Comparison of ENCODE assay signal across 8 cellular contexts in genomic region chr1:226633541-226634155, GRCh38.
A peak's percentile ranks its signal among the peaks of the same experiment; 100 is the strongest.
DNase-seq lines count a peak whose midpoint lies in the region; ATAC-seq, FAIRE-seq and TF ChIP-seq lines count a peak whose summit lies in the region.

No MANE protein-coding gene starts in this region.

- TF ChIP-seq RAD21 in HCT116 (IDR thresholded peaks at IDR 0.05; ENCODE audit: low read depth) = no peak

- WGBS in pancreas, 2 donors = 50 to 57% methylated on average over 6 of the region's 6 CpGs

- H3K27ac ChIP-seq in HCT116 (ENCODE audit: low read depth, low read length) (no peak overlapping the region), pancreas (no peak overlapping the region)

- no peak for FAIRE-seq in pancreas (lab: Jason Lieb, UNC)

- BruUV-seq in HCT116 (replicated peaks; lab: Mats Ljungman, UMichigan) = no TSS peak

- H4K20me1 ChIP-seq in HCT116 (ENCODE audit: insufficient read depth) = no peaks in the 10 kb centered on the region

- H3K36me3 ChIP-seq in HCT116 (ENCODE audit: control insufficient read depth in 1 of 2, insufficient read depth in 2 of 2, low read length in 2 of 2) (no peaks in the 10 kb centered on the region), pancreas (peaks cover 0 to 6% (median 0%) of the 10 kb centered on the region in 3 donors)

- H3K36me3 Mint-ChIP-seq in activated T-helper 2 cell treated with anti-CD3 and anti-CD28 coated beads, Interferon-gamma antibody, Interleukin-2, Interleukin-4, amounts not matched to agents 10 μg/mL and 5 μg/mL and 100 μg/mL, durations not matched to agents 14 hours and 24 hours and 36 hours (ENCODE audit: low read depth) = peaks cover 53% of the 10 kb centered on the region

- no peak overlapping the region for H3K9ac ChIP-seq in HCT116 (ENCODE audit: low read length)

- H3K4me3 ChIP-seq in HCT116 (replicated peaks in 1 of 2; ENCODE audit: low read depth in 1 of 2, low read length in 2 of 2) = no peak overlapping the region
- H3K4me3 ChIP-seq in pancreas = no peak overlapping the region

- peak overlapping the region; percentile 54 for H3K27ac Mint-ChIP-seq in activated T-helper 2 cell treated with anti-CD3 and anti-CD28 coated beads, Interferon-gamma antibody, Interleukin-2, Interleukin-4, amounts not matched to agents 10 μg/mL and 5 μg/mL and 100 μg/mL, durations not matched to agents 14 hours and 24 hours and 36 hours

- H3K4me1 ChIP-seq in HCT116 (ENCODE audit: control insufficient read depth in 1 of 2, insufficient read depth in 2 of 2, low read length in 2 of 2) = peaks cover 7 to 18% of the 10 kb centered on the region in 2 experiments; a peak in 3 of 4 replicates
- H3K4me1 ChIP-seq in pancreas = no peaks in the 10 kb centered on the region

- TF ChIP-seq POLR2A in HCT116 (IDR thresholded peaks at IDR 0.05; ENCODE audit: borderline replicate concordance, extremely low read depth, insufficient read depth, insufficient read length) (no peak), erythroblast (IDR thresholded peaks at IDR 0.05; ENCODE audit: low read length) (no peak)

- intact Hi-C loops in HCT116 (cut with micrococcal nuclease) = loop anchor here (1.0 to 10.0 kb wide), 3 partner anchors 195 to 803 kb away; no protein-coding TSS in a partner anchor
- intact Hi-C loops in activated T-helper 2 cell treated with anti-CD3 and anti-CD28 coated beads, Interferon-gamma antibody, Interleukin-2, Interleukin-4, amounts not matched to agents 10 μg/mL and 5 μg/mL and 100 μg/mL, durations not matched to agents 14 hours and 24 hours and 36 hours (cut with micrococcal nuclease) = loop anchor here (1.0 to 2.0 kb wide), 5 partner anchors 21 to 195 kb away; partner anchors contain the start of gene ITPKB
- intact Hi-C loops in pancreas (cut with DNase I) = loop anchor here in 1 of 3 donors (10.0 kb wide), 1 partner anchor 191 kb away; no protein-coding TSS in a partner anchor

- TF ChIP-seq CTCF in HCT116 (IDR thresholded peaks at IDR 0.05 in 2 of 3, conservative IDR thresholded peaks at IDR 0.05 in 1 of 3; ENCODE audit: borderline replicate concordance in 1 of 3, insufficient read depth in 1 of 3, low read depth in 2 of 3, low read length in 2 of 3) = no peak
- no peak for TF ChIP-seq CTCF in pancreas (IDR thresholded peaks at IDR 0.05)

- no peak overlapping the region for H2AFZ ChIP-seq in HCT116 (ENCODE audit: low read depth, low read length, poor library complexity, severe bottlenecking)

- ATAC-seq in GM18498 (IDR thresholded peaks at IDR 0.05; ENCODE audit: unreplicated experiment) = peak; percentile 8
- ATAC-seq in HCT116 = peak; percentile 3; the same call in 1 of the 2 replicates
- ATAC-seq in pancreas = peak; percentile 6 to 44 (median 12)

- no peaks in the 10 kb centered on the region for H3K79me2 ChIP-seq in HCT116 (ENCODE audit: insufficient read depth, low read length)

- RAD21 ChIA-PET in HCT116 (lab: Charles Lee; ENCODE audit: low non-redundant PET in 1 of 2, low total read pairs in 2 of 2, uncharacterized antibody in 2 of 2, unreplicated experiment in 2 of 2) = interaction anchor here (0.6 to 2.0 kb wide), 2 partner anchors 54 to 194 kb away, joined by 3 to 4 read pairs; no protein-coding TSS in a partner anchor

- DNase-seq in HCT116 (ENCODE audit: low read depth, low spot score) (no peak), pancreas (peak in 1 of 6 donors; percentile 38), germinal center (ENCODE audit: low spot score) (no peak), erythroblast (lab: John Stamatoyannopoulos, UW) (no peak), SIG-M5 (lab: John Stamatoyannopoulos, UW) (no peak), EL (no peak)
- no peak for DNase-seq in activated T-helper 2 cell treated with anti-CD3 and anti-CD28 coated beads, Interferon-gamma antibody, Interleukin-2, Interleukin-4, amounts not matched to agents 10 μg/mL and 5 μg/mL and 100 μg/mL, durations not matched to agents 14 hours and 24 hours and 36 hours (ENCODE audit: low spot score)

- H3K9me3 ChIP-seq in HCT116 (ENCODE audit: control insufficient read depth in 1 of 2, insufficient read depth in 1 of 2, low read depth in 1 of 2, low read length in 2 of 2) (no peaks in the 10 kb centered on the region), pancreas (no peaks in the 10 kb centered on the region)

- no peak overlapping the region for H3K4me3 Mint-ChIP-seq in activated T-helper 2 cell treated with anti-CD3 and anti-CD28 coated beads, Interferon-gamma antibody, Interleukin-2, Interleukin-4, amounts not matched to agents 10 μg/mL and 5 μg/mL and 100 μg/mL, durations not matched to agents 14 hours and 24 hours and 36 hours (ENCODE audit: low read depth)

- H3K27me3 ChIP-seq in HCT116 (ENCODE audit: insufficient read depth, low read length) (0 out of 2 replicates have a peak, but pooled peaks cover 3% of the 10 kb centered on the region), pancreas (no peaks in the 10 kb centered on the region)

- CTCF ChIA-PET in HCT116 (lab: Charles Lee) = interaction anchor here (0.7 to 3.0 kb wide), 6 partner anchors 15 to 813 kb away, joined by 3 to 17 read pairs (median 4); no protein-coding TSS in a partner anchor

- POLR2A ChIA-PET in HCT116 (lab: Charles Lee) = interaction anchor here (1.0 kb wide), 1 partner anchor 194 kb away, joined by 3 read pairs; no protein-coding TSS in a partner anchor

- no peaks in the 10 kb centered on the region for H3K9me2 ChIP-seq in HCT116 (ENCODE audit: insufficient read depth)

- no peaks in the 10 kb centered on the region for H3K9me3 Mint-ChIP-seq in activated T-helper 2 cell treated with anti-CD3 and anti-CD28 coated beads, Interferon-gamma antibody, Interleukin-2, Interleukin-4, amounts not matched to agents 10 μg/mL and 5 μg/mL and 100 μg/mL, durations not matched to agents 14 hours and 24 hours and 36 hours

- H3K27me3 Mint-ChIP-seq in activated T-helper 2 cell treated with anti-CD3 and anti-CD28 coated beads, Interferon-gamma antibody, Interleukin-2, Interleukin-4, amounts not matched to agents 10 μg/mL and 5 μg/mL and 100 μg/mL, durations not matched to agents 14 hours and 24 hours and 36 hours (ENCODE audit: low read depth) = no peaks in the 10 kb centered on the region

- H3K4me2 ChIP-seq in HCT116 (ENCODE audit: low read length) = no peak overlapping the region

- peaks cover 37% of the 10 kb centered on the region for H3K4me1 Mint-ChIP-seq in activated T-helper 2 cell treated with anti-CD3 and anti-CD28 coated beads, Interferon-gamma antibody, Interleukin-2, Interleukin-4, amounts not matched to agents 10 μg/mL and 5 μg/mL and 100 μg/mL, durations not matched to agents 14 hours and 24 hours and 36 hours (ENCODE audit: low read depth)

TF ChIP-seq in HCT116, 20 proteins besides CTCF, POLR2A, EP300 and RAD21:
- TF ChIP-seq SP1 (IDR thresholded peaks at IDR 0.05; ENCODE audit: low read depth) (no peak), JUND (IDR thresholded peaks at IDR 0.05) (no peak)
